In genomic region chr7:156639426-156640256, GRCh38 we compare ENCODE assay signal across 8 cellular contexts. TPM values are rescaled to one million over a fixed set of nuclear protein-coding genes. Genes with fewer than 3 reads are reported as not detected.
A peak's percentile ranks its signal among the peaks of the same experiment; 100 is the strongest.
DNase-seq lines count a peak whose midpoint lies in the region; ATAC-seq and TF ChIP-seq lines count a peak whose summit lies in the region.

No MANE protein-coding gene starts in this region.

- H3K4me3 Mint-ChIP-seq in activated T-cell treated with anti-CD3 and anti-CD28 coated beads, Interleukin-2, amount 50 U/mL, for 24 hours = peak overlapping the region; percentile 73

- intact Hi-C loops in esophagus muscularis mucosa (cut with DNase I) = loop anchor here (10.0 kb wide), 2 partner anchors 55 to 995 kb away; partner anchors contain the start of gene RBM33

- no peak for ATAC-seq in GM21447 (IDR thresholded peaks at IDR 0.05; ENCODE audit: unreplicated experiment)

- H3K27ac Mint-ChIP-seq in activated T-cell treated with anti-CD3 and anti-CD28 coated beads, Interleukin-2, amount 50 U/mL, for 24 hours = peak overlapping the region; percentile 84

- H3K36me3 ChIP-seq in SJCRH30 (no peaks in the 10 kb centered on the region), esophagus muscularis mucosa (no peaks in the 10 kb centered on the region), neuron (ENCODE audit: insufficient read depth, low read length) (no peaks in the 10 kb centered on the region)

- H3K36me3 Mint-ChIP-seq in activated T-cell treated with anti-CD3 and anti-CD28 coated beads, Interleukin-2, amount 50 U/mL, for 24 hours (ENCODE audit: low read depth) = peaks cover 8% of the 10 kb centered on the region

- H3K27me3 ChIP-seq in SJCRH30 (no peaks in the 10 kb centered on the region), esophagus muscularis mucosa (peaks cover 0 to 7% (median 0%) of the 10 kb centered on the region in 4 donors), neuron (ENCODE audit: insufficient read depth, low read length) (no peaks in the 10 kb centered on the region)

- H3K27ac ChIP-seq in SJCRH30 (no peak overlapping the region), esophagus muscularis mucosa (replicated peaks in 1 of 4) (peak overlapping the region; percentile 5 to 71 (median 58))

- no peaks in the 10 kb centered on the region for H3K4me1 ChIP-seq in SJCRH30
- H3K4me1 ChIP-seq in esophagus muscularis mucosa = peaks cover 7 to 21% (median 19%) of the 10 kb centered on the region in 4 donors
- no peaks in the 10 kb centered on the region for H3K4me1 ChIP-seq in neuron (ENCODE audit: insufficient read depth, low read length)

- H3K4me3 ChIP-seq in SJCRH30 = peak overlapping the region; percentile 70
- H3K4me3 ChIP-seq in esophagus muscularis mucosa = peak overlapping the region; percentile 57 to 89 (median 68)
- H3K4me3 ChIP-seq in neuron (ENCODE audit: low read length) = peak overlapping the region; percentile 61

- no peak for DNase-seq in activated T-cell treated with anti-CD3 and anti-CD28 coated beads, Interleukin-2, amount 50 U/mL, for 24 hours
- DNase-seq in activated T-cell treated with anti-CD3 and anti-CD28 coated beads, Interleukin-2, amount 50 U/mL, for 48 hours = no peak
- DNase-seq in SJCRH30 (no peak), esophagus muscularis mucosa (ENCODE audit: extremely low spot score) (no peak), Ammon's horn (ENCODE audit: low spot score) (no peak), cerebellar nuclear complex (lab: John Stamatoyannopoulos, UW) (no peak)

- peaks cover 8% of the 10 kb centered on the region for H3K9me3 Mint-ChIP-seq in activated T-cell treated with anti-CD3 and anti-CD28 coated beads, Interleukin-2, amount 50 U/mL, for 24 hours

- H3K9me3 ChIP-seq in SJCRH30 (replicated peaks) (peaks cover 5% of the 10 kb centered on the region; the same call in 1 of the 2 replicates), esophagus muscularis mucosa (peaks cover 0 to 8% (median 0%) of the 10 kb centered on the region in 4 donors), neuron (ENCODE audit: low read length) (peaks cover 4% of the 10 kb centered on the region)

- H3K4me1 Mint-ChIP-seq in activated T-cell treated with anti-CD3 and anti-CD28 coated beads, Interleukin-2, amount 50 U/mL, for 24 hours (ENCODE audit: low read depth) = peaks cover 18% of the 10 kb centered on the region

- H3K27me3 Mint-ChIP-seq in activated T-cell treated with anti-CD3 and anti-CD28 coated beads, Interleukin-2, amount 50 U/mL, for 24 hours = peaks cover 38% of the 10 kb centered on the region

- no peak for TF ChIP-seq CTCF in esophagus muscularis mucosa (IDR thresholded peaks at IDR 0.05)

- WGBS in esophagus muscularis mucosa = 56% methylated on average over 28 of the region's 52 CpGs

- no peak for TF ChIP-seq POLR2A in esophagus muscularis mucosa (IDR thresholded peaks at IDR 0.05; ENCODE audit: low read depth)

- peak overlapping the region; percentile 87 for H2AFZ ChIP-seq in neuron (ENCODE audit: low read depth, low read length)

- no peak for TF ChIP-seq EP300 in esophagus muscularis mucosa (IDR thresholded peaks at IDR 0.05)

RNA-seq across cellular contexts. Expression of gene RNF32, which starts 0.9 kb away (rescaled TPM):
- 0.76 and 0.97 TPM in 2 replicates for total RNA-seq in SJCRH30 (2014; rRNA removed; shearing (Covaris generic))
- total RNA-seq in esophagus muscularis mucosa = 1 to 10 TPM in 1 of 4 donors, under 1 TPM in 2, not detected in 1; 0.29 to 1.1 (median 0.83) TPM
